7 cellular contexts compared by ENCODE assay signal in the genomic region with DNA sequence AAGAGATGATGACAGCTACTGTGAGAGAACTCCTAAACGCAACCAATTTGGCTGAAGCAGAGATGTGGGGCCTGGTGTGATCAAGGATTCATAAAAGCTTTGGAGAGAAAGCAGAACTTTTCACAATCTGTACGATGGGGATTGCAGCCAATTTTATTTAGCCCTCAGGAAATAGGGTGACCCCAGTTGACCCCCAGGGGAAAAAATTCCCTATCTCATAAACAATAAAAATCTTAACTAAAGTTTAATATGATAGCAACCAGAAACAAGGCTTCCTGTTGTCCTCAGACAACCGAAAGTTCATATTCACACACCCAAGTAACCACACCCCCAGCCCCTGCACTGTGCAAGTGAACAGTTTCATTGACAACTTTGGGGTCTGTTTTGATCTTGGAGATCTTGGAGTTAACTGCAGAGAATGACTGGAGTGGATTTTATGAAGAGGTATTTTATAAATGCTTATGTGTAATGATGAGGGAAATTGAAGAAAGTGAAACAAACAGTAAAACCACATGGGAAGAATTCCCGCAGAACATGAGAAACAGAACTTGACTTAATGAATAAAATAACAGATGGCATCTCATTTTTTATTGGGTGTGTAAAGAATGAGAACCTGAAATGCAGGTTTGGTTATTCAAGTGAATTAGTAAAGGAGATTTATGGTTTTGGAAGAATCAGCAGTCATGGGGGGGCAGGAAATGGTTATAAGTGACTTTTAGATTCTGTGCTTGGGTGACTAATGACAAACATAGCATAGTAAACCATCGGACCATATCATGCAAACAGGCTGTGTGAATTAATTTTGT.
DNase-seq lines count a peak whose midpoint lies in the region; ATAC-seq and TF ChIP-seq lines count a peak whose summit lies in the region.

No MANE protein-coding gene starts in this region.

- TF ChIP-seq POLR2A in esophagus squamous epithelium (IDR thresholded peaks at IDR 0.05), result no peak

- DNase-seq in H4 (ENCODE audit: low spot score), result peak; percentile 61
- peak; percentile 62 for DNase-seq in NCI-H2029 treated with DMSO at 0.1 percent for 48 hours (lab: John Stamatoyannopoulos, UW)
- DNase-seq in esophagus squamous epithelium (lab: John Stamatoyannopoulos, UW), result no peak
- no peak for DNase-seq in stimulated activated naive CD8-positive, alpha-beta T cell treated with anti-CD3 and anti-CD28 coated beads, Interleukin-15, amount 100 ng/mL, for 72 hours
- DNase-seq in Kasumi-1 (lab: John Stamatoyannopoulos, UW), result no peak
- DNase-seq in activated CD4-positive, alpha-beta T cell treated with anti-CD3 and anti-CD28 coated beads, Interleukin-2, amount 50 U/mL, for 4 hours, result no peak

- peak; percentile 63 for ATAC-seq in GM18517 (IDR thresholded peaks at IDR 0.05; ENCODE audit: unreplicated experiment)
- ATAC-seq in stimulated activated naive CD8-positive, alpha-beta T cell treated with anti-CD3 and anti-CD28 coated beads, Interleukin-15, amount 100 ng/mL, for 72 hours, result peak; percentile 70

- H3K27ac Mint-ChIP-seq in stimulated activated naive CD8-positive, alpha-beta T cell treated with anti-CD3 and anti-CD28 coated beads, Interleukin-15, amount 100 ng/mL, for 72 hours, result no peak overlapping the region

- H3K9me3 Mint-ChIP-seq in stimulated activated naive CD8-positive, alpha-beta T cell treated with anti-CD3 and anti-CD28 coated beads, Interleukin-15, amount 100 ng/mL, for 72 hours, result no peaks in the 10 kb centered on the region

- H3K4me1 Mint-ChIP-seq in stimulated activated naive CD8-positive, alpha-beta T cell treated with anti-CD3 and anti-CD28 coated beads, Interleukin-15, amount 100 ng/mL, for 72 hours, result peaks cover 3% of the 10 kb centered on the region

- no peak overlapping the region for H3K4me3 Mint-ChIP-seq in stimulated activated naive CD8-positive, alpha-beta T cell treated with anti-CD3 and anti-CD28 coated beads, Interleukin-15, amount 100 ng/mL, for 72 hours

- intact Hi-C loops in esophagus squamous epithelium (cut with DNase I), result loop anchor here (5.0 kb wide), 1 partner anchor 407 kb away; no protein-coding TSS in a partner anchor

- H3K27me3 Mint-ChIP-seq in stimulated activated naive CD8-positive, alpha-beta T cell treated with anti-CD3 and anti-CD28 coated beads, Interleukin-15, amount 100 ng/mL, for 72 hours, result no peaks in the 10 kb centered on the region

- H3K4me1 ChIP-seq in esophagus squamous epithelium, result peaks cover 0 to 33% (median 9%) of the 10 kb centered on the region in 3 donors

- no peaks in the 10 kb centered on the region for H3K36me3 ChIP-seq in esophagus squamous epithelium

- H3K9me3 ChIP-seq in esophagus squamous epithelium, result no peaks in the 10 kb centered on the region

- TF ChIP-seq CTCF in esophagus squamous epithelium (IDR thresholded peaks at IDR 0.05), result no peak

- 11 to 15% methylated on average over 5 of the region's 5 CpGs for WGBS in esophagus squamous epithelium, 2 donors

- peak overlapping the region; percentile 10 to 48 (median 30) for H3K4me3 ChIP-seq in esophagus squamous epithelium

- H3K27ac ChIP-seq in esophagus squamous epithelium, result peak overlapping the region; percentile 65 to 89 (median 82)

- H3K27me3 ChIP-seq in esophagus squamous epithelium, result no peaks in the 10 kb centered on the region

Comparison
In these comparisons a context has a peak if more than half of its experiments do, and no peak if none do; other contexts are left out.
1. DNase-seq: peak in H4 (single experiment) and NCI-H2029 treated with DMSO at 0.1 percent for 48 hours (single experiment); none in esophagus squamous epithelium (single experiment), stimulated activated naive CD8-positive, alpha-beta T cell treated with anti-CD3 and anti-CD28 coated beads, Interleukin-15, amount 100 ng/mL, for 72 hours (0 of 2), Kasumi-1 (0 of 2) and activated CD4-positive, alpha-beta T cell treated with anti-CD3 and anti-CD28 coated beads, Interleukin-2, amount 50 U/mL, for 4 hours (0 of 2).